ENCODE assay signal across 17 cellular contexts in the genomic region with DNA sequence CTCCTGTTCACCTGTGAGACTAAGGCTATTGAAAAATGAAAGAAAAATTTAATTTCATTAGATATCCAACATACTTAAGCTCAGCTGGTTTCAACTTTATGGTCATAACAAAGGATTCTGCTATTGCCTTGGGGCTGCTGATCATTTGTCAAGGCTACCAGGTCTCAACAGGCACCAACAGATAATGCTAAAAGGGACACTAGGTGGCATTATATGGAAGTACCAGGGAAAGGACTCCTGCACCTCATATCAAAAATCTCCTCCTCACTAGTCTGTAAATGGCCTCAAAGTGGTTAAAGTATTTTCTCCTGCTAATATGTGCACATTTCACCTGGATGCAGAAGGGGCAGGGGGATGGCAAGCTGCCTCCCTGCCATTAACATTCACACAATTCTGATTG.
A peak's percentile ranks its signal among the peaks of the same experiment; 100 is the strongest.
DNase-seq lines count a peak whose midpoint lies in the region; FAIRE-seq and TF ChIP-seq lines count a peak whose summit lies in the region.
"Had no signal": no experiment of that assay in that cellular context is flagged by ENCODE, and none has a peak within 500 bp of the region (broad histone marks: within the 10 kb centered on the region; RNA-seq: fewer than 3 reads in every experiment).

No MANE protein-coding gene starts in this region.

- H2AK5ac ChIP-seq in H1 (ENCODE audit: low read depth, low read length) (no peak overlapping the region), neuronal stem cell (ENCODE audit: low read depth, low read length) (no peak overlapping the region)

- H2BK12ac ChIP-seq in H1 (ENCODE audit: low read depth, low read length) (no peak overlapping the region), neuronal stem cell (ENCODE audit: low read length) (no peak overlapping the region)

- H3K4ac ChIP-seq in H1 (replicated peaks; ENCODE audit: insufficient read length, low read depth, low read length): no peak overlapping the region
- H3K4ac ChIP-seq in neuronal stem cell (ENCODE audit: low read length): no peak overlapping the region

- H2AFZ ChIP-seq in Karpas-422 (ENCODE audit: low read length) (no peak overlapping the region), H1 (ENCODE audit: low read length) (no peak overlapping the region), neuronal stem cell (ENCODE audit: low read length) (no peak overlapping the region)
- H2AFZ ChIP-seq: PC-9 had no signal

- peak in 1 of 3 experiments; percentile 43; a peak in 1 of 4 replicates for TF ChIP-seq CTCF in H1 (IDR thresholded peaks at IDR 0.05; ENCODE audit: control extremely low read depth in 1 of 3, insufficient read depth in 1 of 3, low read depth in 1 of 3, low read length in 3 of 3)
- no peak for TF ChIP-seq CTCF in nephron progenitor cell (IDR thresholded peaks at IDR 0.05)

- H3K23ac ChIP-seq in H1 (ENCODE audit: insufficient read length) (no peak overlapping the region), neuronal stem cell (ENCODE audit: low read depth, low read length, poor library complexity) (no peak overlapping the region)

- CTCF ChIA-PET in H1 (lab: Charles Lee; ENCODE audit: partially characterized antibody): interaction anchor here (0.6 to 1.6 kb wide), 3 partner anchors 35 to 546 kb away, joined by 3 to 4 read pairs (median 3); no protein-coding TSS in a partner anchor

- H3K9me3 Mint-ChIP-seq in nephron progenitor cell: no peaks in the 10 kb centered on the region

- peak; percentile 0 for DNase-seq in NCI-H1092 treated with DMSO at 0.1 percent for 48 hours (lab: John Stamatoyannopoulos, UW)
- DNase-seq in NCI-H1092 (lab: John Stamatoyannopoulos, UW): no peak
- peak; percentile 50 for DNase-seq in Karpas-422
- no peak for DNase-seq in H1 (ENCODE audit: low read depth in 1 of 2, low spot score in 2 of 2)
- DNase-seq in nephron progenitor cell: no peak
- DNase-seq in SHP77 (lab: John Stamatoyannopoulos, UW): no peak
- no peak for DNase-seq in germinal center (ENCODE audit: low spot score)
- no peak for DNase-seq in neuronal stem cell (ENCODE audit: low spot score)
- DNase-seq: 8988T; CD8-positive, alpha-beta memory T cell; DMS79; HCEC 1CT; NCI-H226; NCI-H524 treated with DMSO at 0.1 percent for 48 hours; PC-9 had no signal

- no peak overlapping the region for H2BK120ac ChIP-seq in H1 (replicated peaks; ENCODE audit: low read depth, low read length)
- no peak overlapping the region for H2BK120ac ChIP-seq in neuronal stem cell (ENCODE audit: low read depth, low read length)

- no peaks in the 10 kb centered on the region for H3K36me3 Mint-ChIP-seq in nephron progenitor cell (ENCODE audit: low read depth)
- H3K36me3 Mint-ChIP-seq: CD8-positive, alpha-beta memory T cell had no signal

- H4K91ac ChIP-seq in H1 (replicated peaks; ENCODE audit: insufficient read length, low read length): no peak overlapping the region
- no peak overlapping the region for H4K91ac ChIP-seq in neuronal stem cell (ENCODE audit: low read depth, low read length, poor library complexity)

- H2BK5ac ChIP-seq in H1 (ENCODE audit: low read depth, low read length) (no peak overlapping the region), neuronal stem cell (ENCODE audit: low read length) (no peak overlapping the region)

- H3K18ac ChIP-seq in H1 (ENCODE audit: extremely low read depth, low read length) (no peak overlapping the region), neuronal stem cell (ENCODE audit: low read length) (no peak overlapping the region)

- TF ChIP-seq POLR2A in H1 (IDR thresholded peaks at IDR 0.05; ENCODE audit: control extremely low read depth in 1 of 2, low read depth in 2 of 2, low read length in 2 of 2): no peak

- no peak overlapping the region for H4K5ac ChIP-seq in H1 (ENCODE audit: insufficient read length, low read depth, low read length)

- no peak overlapping the region for H4K8ac ChIP-seq in H1 (ENCODE audit: extremely low read depth, insufficient read depth, low read length)
- H4K8ac ChIP-seq in neuronal stem cell (ENCODE audit: low read depth, low read length): no peak overlapping the region

- H3K9ac ChIP-seq in Karpas-422 (ENCODE audit: low read length) (no peak overlapping the region), H1 (replicated peaks in 1 of 4; ENCODE audit: extremely low read depth in 1 of 4, low read depth in 3 of 4, low read length in 3 of 4) (no peak overlapping the region), neuronal stem cell (ENCODE audit: low read depth, low read length, poor library complexity) (no peak overlapping the region)
- H3K9ac ChIP-seq: BLaER1 treated with 17β-estradiol and CSF1 and Interleukin-3, amounts not matched to agents 10 nM and 100 nM had no signal

- H3K9me3 ChIP-seq in Karpas-422 (ENCODE audit: low read length) (no peaks in the 10 kb centered on the region), H1 (ENCODE audit: insufficient read depth in 2 of 2, low read depth in 1 of 2, low read length in 1 of 2) (no peaks in the 10 kb centered on the region), neuronal stem cell (replicated peaks in 1 of 2; ENCODE audit: control insufficient read depth in 2 of 2, insufficient read depth in 1 of 2, low read depth in 1 of 2, low read length in 2 of 2) (no peaks in the 10 kb centered on the region)
- H3K9me3 ChIP-seq: BLaER1 treated with 17β-estradiol and CSF1 and Interleukin-3, amounts not matched to agents 10 nM and 100 nM had no signal

- peaks cover 6% of the 10 kb centered on the region for H3K27me3 Mint-ChIP-seq in nephron progenitor cell (ENCODE audit: low read depth, poor library complexity)
- H3K27me3 Mint-ChIP-seq: CD8-positive, alpha-beta memory T cell had no signal

- H3K4me3 Mint-ChIP-seq in nephron progenitor cell: no peak overlapping the region
- H3K4me3 Mint-ChIP-seq: CD8-positive, alpha-beta memory T cell had no signal

- H3K27ac Mint-ChIP-seq in nephron progenitor cell: peak overlapping the region; percentile 4

- no peak for FAIRE-seq in H1 (lab: Jason Lieb, UNC)
- FAIRE-seq: D721Med had no signal

- H3K56ac ChIP-seq in H1 (replicated peaks; ENCODE audit: insufficient read length, low read depth, low read length): no peak overlapping the region

- peak; percentile 42 to 55 for TF ChIP-seq RAD21 in H1 (IDR thresholded peaks at IDR 0.05 in 1 of 2, conservative IDR thresholded peaks at IDR 0.05 in 1 of 2; ENCODE audit: low read depth in 2 of 2, low read length in 2 of 2)

- H3K4me2 ChIP-seq in Karpas-422 (ENCODE audit: low read depth, low read length, poor library complexity, severe bottlenecking) (no peak overlapping the region), H1 (ENCODE audit: insufficient read depth in 1 of 2, low read depth in 2 of 2, low read length in 2 of 2) (no peak overlapping the region), neuronal stem cell (ENCODE audit: insufficient read depth, low read length, poor library complexity, severe bottlenecking) (no peak overlapping the region)
- H3K4me2 ChIP-seq: BLaER1 treated with 17β-estradiol and CSF1 and Interleukin-3, amounts not matched to agents 10 nM and 100 nM; PC-9 had no signal

- H3K23me2 ChIP-seq in H1 (ENCODE audit: low read depth, low read length): no peaks in the 10 kb centered on the region; the same call in 1 of the 2 replicates

- H3K79me2 ChIP-seq in Karpas-422 (ENCODE audit: low read length) (no peaks in the 10 kb centered on the region), H1 (ENCODE audit: control insufficient read depth in 1 of 2, insufficient read depth in 2 of 2, low read length in 2 of 2) (no peaks in the 10 kb centered on the region)

- no peak overlapping the region for H2BK20ac ChIP-seq in H1 (ENCODE audit: low read length)

- no peaks in the 10 kb centered on the region for H3K27me3 ChIP-seq in Karpas-422 (ENCODE audit: low read length)
- H3K27me3 ChIP-seq in H1 (replicated peaks in 1 of 4; ENCODE audit: control insufficient read depth in 3 of 4, extremely low read depth in 1 of 4, insufficient read depth in 3 of 4, low read length in 3 of 4): no peaks in the 10 kb centered on the region
- no peaks in the 10 kb centered on the region for H3K27me3 ChIP-seq in neuronal stem cell (ENCODE audit: control insufficient read depth in 3 of 3, insufficient read depth in 3 of 3, low read depth in 1 of 3, low read length in 3 of 3)
- H3K27me3 ChIP-seq: BLaER1 treated with 17β-estradiol and CSF1 and Interleukin-3, amounts not matched to agents 10 nM and 100 nM had no signal

- no peak for TF ChIP-seq EP300 in H1 (IDR thresholded peaks at IDR 0.05; ENCODE audit: borderline replicate concordance in 1 of 2, low read depth in 2 of 2, low read length in 2 of 2)

- no peaks in the 10 kb centered on the region for H3K4me1 Mint-ChIP-seq in nephron progenitor cell
- H3K4me1 Mint-ChIP-seq: CD8-positive, alpha-beta memory T cell had no signal

- H2BK15ac ChIP-seq in H1 (ENCODE audit: low read length) (no peak overlapping the region), neuronal stem cell (ENCODE audit: low read length) (no peak overlapping the region)

- H3K27ac ChIP-seq in Karpas-422 (ENCODE audit: low read length) (no peak overlapping the region), H1 (ENCODE audit: low read depth, low read length) (no peak overlapping the region), neuronal stem cell (replicated peaks; ENCODE audit: low read length) (no peak overlapping the region)
- H3K27ac ChIP-seq: BLaER1 treated with 17β-estradiol and CSF1 and Interleukin-3, amounts not matched to agents 10 nM and 100 nM; PC-9 had no signal

- H3K36me3 ChIP-seq in Karpas-422 (ENCODE audit: insufficient read depth, low read length) (no peaks in the 10 kb centered on the region), H1 (ENCODE audit: control insufficient read depth in 2 of 4, insufficient read depth in 4 of 4, low read length in 3 of 4) (no peaks in the 10 kb centered on the region), neuronal stem cell (replicated peaks in 1 of 2; ENCODE audit: control insufficient read depth in 2 of 2, insufficient read depth in 2 of 2, low read length in 2 of 2) (no peaks in the 10 kb centered on the region)
- H3K36me3 ChIP-seq: BLaER1 treated with 17β-estradiol and CSF1 and Interleukin-3, amounts not matched to agents 10 nM and 100 nM had no signal

- POLR2A ChIA-PET in H1 (lab: Charles Lee; ENCODE audit: partially characterized antibody): no interaction called here

- no peaks in the 10 kb centered on the region for H3K79me1 ChIP-seq in H1 (ENCODE audit: low read depth, low read length)
- no peaks in the 10 kb centered on the region for H3K79me1 ChIP-seq in neuronal stem cell (ENCODE audit: low read depth, low read length)

- H4K20me1 ChIP-seq in Karpas-422 (ENCODE audit: insufficient read depth, low read depth, low read length): no peaks in the 10 kb centered on the region
- H4K20me1 ChIP-seq in H1 (replicated peaks in 1 of 2; ENCODE audit: control insufficient read depth in 1 of 2, insufficient read depth in 2 of 2, low read length in 2 of 2): no peaks in the 10 kb centered on the region
- H4K20me1 ChIP-seq: BLaER1 treated with 17β-estradiol and CSF1 and Interleukin-3, amounts not matched to agents 10 nM and 100 nM had no signal

- H3K4me1 ChIP-seq in Karpas-422 (ENCODE audit: low read length) (no peaks in the 10 kb centered on the region), H1 (replicated peaks in 1 of 4; ENCODE audit: control insufficient read depth in 3 of 4, insufficient read depth in 4 of 4, low read length in 3 of 4) (no peaks in the 10 kb centered on the region), neuronal stem cell (ENCODE audit: control insufficient read depth in 2 of 2, insufficient read depth in 1 of 2, low read depth in 1 of 2, low read length in 2 of 2) (no peaks in the 10 kb centered on the region)
- H3K4me1 ChIP-seq: BLaER1 treated with 17β-estradiol and CSF1 and Interleukin-3, amounts not matched to agents 10 nM and 100 nM had no signal

- H3K4me3 ChIP-seq in Karpas-422 (ENCODE audit: low read length): no peak overlapping the region
- H3K4me3 ChIP-seq in H1 (ENCODE audit: extremely low read depth in 1 of 4, insufficient read depth in 2 of 4, low read depth in 3 of 4, low read length in 4 of 4): no peak overlapping the region
- H3K4me3 ChIP-seq in neuronal stem cell (ENCODE audit: low read length in 2 of 2): no peak overlapping the region
- H3K4me3 ChIP-seq: BLaER1 treated with 17β-estradiol and CSF1 and Interleukin-3, amounts not matched to agents 10 nM and 100 nM; PC-9 had no signal

- H3K14ac ChIP-seq in H1 (ENCODE audit: insufficient read length) (no peak overlapping the region), neuronal stem cell (ENCODE audit: low read length) (no peak overlapping the region)

- H3K9me2 ChIP-seq in Karpas-422 (replicated peaks; ENCODE audit: insufficient read depth, low read length): no peaks in the 10 kb centered on the region

Comparison
In these comparisons a context has a peak if more than half of its experiments do, and no peak if none do; other contexts are left out.
1. DNase-seq: peak in NCI-H1092 treated with DMSO at 0.1 percent for 48 hours (single experiment) and Karpas-422 (single experiment); none in NCI-H1092 (single experiment), H1 (0 of 2), nephron progenitor cell (single experiment), SHP77 (0 of 2), germinal center (single experiment) and neuronal stem cell (single experiment).